ENCODE assay signal across 9 cellular contexts in the genomic region with DNA sequence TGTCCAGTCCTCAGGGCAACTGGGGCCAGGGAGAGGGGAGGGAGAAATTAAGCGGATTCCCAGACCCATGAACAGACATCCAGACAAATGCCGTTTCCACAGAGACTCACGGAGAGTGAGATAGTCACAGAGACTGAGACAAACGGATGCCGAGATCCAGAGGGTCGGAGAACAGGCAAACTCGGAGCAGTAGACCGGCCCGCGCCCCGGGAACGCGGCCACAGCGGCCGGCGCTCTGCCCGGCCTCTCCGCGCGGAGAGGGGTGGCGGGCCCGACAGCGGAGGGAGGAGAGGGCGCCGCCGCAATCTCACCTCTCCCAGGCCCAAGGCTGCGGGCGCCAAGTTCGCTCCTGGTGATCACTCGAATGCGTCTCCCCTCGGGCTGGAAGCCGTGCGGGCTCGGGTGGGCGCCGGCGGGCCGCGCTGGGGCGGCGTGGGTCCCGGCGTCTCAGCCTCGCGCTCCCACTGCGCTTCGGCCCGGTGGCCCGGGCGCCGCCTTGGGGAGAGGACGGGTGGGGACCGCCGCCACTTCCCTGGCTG. TPM values are rescaled to one million over a fixed set of nuclear protein-coding genes. Genes with fewer than 3 reads are reported as not detected.
DNase-seq lines count a peak whose midpoint lies in the region; ATAC-seq and TF ChIP-seq lines count a peak whose summit lies in the region.
"Had no signal": no experiment of that assay in that cellular context is flagged by ENCODE, and none has a peak within 500 bp of the region (broad histone marks: within the 10 kb centered on the region; RNA-seq: fewer than 3 reads in every experiment).

No MANE protein-coding gene starts in this region.

- DNase-seq in CD8-positive, alpha-beta memory T cell = no peak
- DNase-seq in esophagus squamous epithelium (lab: John Stamatoyannopoulos, UW) (no peak), Ammon's horn (ENCODE audit: low spot score) (no peak)
- DNase-seq in stimulated activated CD4-positive, alpha-beta T cell treated with anti-CD3 and anti-CD28 coated beads, Interleukin-4, amount 100 ng/mL, for 24 hours = no peak

- peak overlapping the region; percentile 82 to 97 (median 90) for H3K27ac Mint-ChIP-seq in CD8-positive, alpha-beta memory T cell

- peak overlapping the region; percentile 62 for H3K4me3 ChIP-seq in CD8-positive, alpha-beta memory T cell (ENCODE audit: low read length)
- H3K4me3 ChIP-seq in esophagus squamous epithelium (peak overlapping the region; percentile 34 to 78 (median 58)), neuron (ENCODE audit: low read length) (peak overlapping the region; percentile 54)

- 0 to 3% methylated on average over 2 to 4 of the region's 55 CpGs for WGBS in esophagus squamous epithelium, 2 donors

- H3K4me1 ChIP-seq in CD8-positive, alpha-beta memory T cell (ENCODE audit: insufficient read depth, low read length) = peaks cover 24% of the 10 kb centered on the region
- H3K4me1 ChIP-seq in esophagus squamous epithelium = peaks cover 33 to 68% (median 42%) of the 10 kb centered on the region in 3 donors
- peaks cover 7% of the 10 kb centered on the region for H3K4me1 ChIP-seq in neuron (ENCODE audit: insufficient read depth, low read length)

- no peaks in the 10 kb centered on the region for H3K9me3 ChIP-seq in CD8-positive, alpha-beta memory T cell (ENCODE audit: low read length)
- H3K9me3 ChIP-seq in esophagus squamous epithelium (no peaks in the 10 kb centered on the region), neuron (ENCODE audit: low read length) (peaks cover 2% of the 10 kb centered on the region)

- TF ChIP-seq CTCF in esophagus squamous epithelium (IDR thresholded peaks at IDR 0.05) = no peak

- POLR2A ChIA-PET in CD8-positive, alpha-beta memory T cell (lab: Charles Lee) = interaction anchor here (0.8 to 1.0 kb wide), 2 partner anchors 103 to 258 kb away, joined by 3 to 4 read pairs; a partner anchor contains a TSS

- H3K4me1 Mint-ChIP-seq in CD8-positive, alpha-beta memory T cell = peaks cover 32 to 53% (median 38%) of the 10 kb centered on the region in 3 donors

- peaks cover 0 to 13% (median 0%) of the 10 kb centered on the region in 3 donors for H3K36me3 Mint-ChIP-seq in CD8-positive, alpha-beta memory T cell

- peak overlapping the region; percentile 89 to 96 (median 92) for H3K4me3 Mint-ChIP-seq in CD8-positive, alpha-beta memory T cell

- peaks cover 0 to 8% of the 10 kb centered on the region in 2 donors for H3K27me3 Mint-ChIP-seq in CD8-positive, alpha-beta memory T cell

- H2AFZ ChIP-seq in neuron (ENCODE audit: low read depth, low read length) = peak overlapping the region; percentile 86

- CTCF ChIA-PET in CD8-positive, alpha-beta memory T cell (lab: Charles Lee) = interaction anchor here (0.7 to 5.9 kb wide), 43 partner anchors 8 to 319 kb away, joined by 3 to 50 read pairs (median 5); a partner anchor contains a TSS

- no peaks in the 10 kb centered on the region for H3K9me3 Mint-ChIP-seq in CD8-positive, alpha-beta memory T cell

- H3K36me3 ChIP-seq in CD8-positive, alpha-beta memory T cell (ENCODE audit: insufficient read depth, low read length) = no peaks in the 10 kb centered on the region
- no peaks in the 10 kb centered on the region for H3K36me3 ChIP-seq in esophagus squamous epithelium
- no peaks in the 10 kb centered on the region for H3K36me3 ChIP-seq in neuron (ENCODE audit: insufficient read depth, low read length)

- peaks cover 12% of the 10 kb centered on the region for H3K27me3 ChIP-seq in CD8-positive, alpha-beta memory T cell (ENCODE audit: insufficient read depth, low read length, poor library complexity, severe bottlenecking)
- H3K27me3 ChIP-seq in esophagus squamous epithelium (peaks cover 10 to 100% (median 34%) of the 10 kb centered on the region in 4 donors), neuron (ENCODE audit: insufficient read depth, low read length) (peaks cover 86% of the 10 kb centered on the region)

- no peak for TF ChIP-seq POLR2A in esophagus squamous epithelium (IDR thresholded peaks at IDR 0.05)

- intact Hi-C loops in esophagus squamous epithelium (cut with DNase I) = loop anchor here (5.0 kb wide), 1 partner anchor 285 kb away; no protein-coding TSS in a partner anchor

- ATAC-seq in GM18907 (IDR thresholded peaks at IDR 0.05; ENCODE audit: unreplicated experiment) (peak; percentile 33), HG03097 (IDR thresholded peaks at IDR 0.05; ENCODE audit: low FRiP score, unreplicated experiment) (peak; percentile 7), SK-N-SH treated with all-trans-retinoic acid at 6 μM for 48 hours (peak; percentile 1; the same call in 2 of the 3 replicates)

- peak overlapping the region; percentile 72 for H3K27ac ChIP-seq in CD8-positive, alpha-beta memory T cell (ENCODE audit: low read depth, low read length)
- peak overlapping the region; percentile 72 to 88 (median 81) for H3K27ac ChIP-seq in esophagus squamous epithelium

TF ChIP-seq in SK-N-SH treated with all-trans-retinoic acid at 6 μM for 48 hours, 23 proteins besides CTCF, POLR2A, EP300 and RAD21:
- no peak for TF ChIP-seq ESRRG (CRISPR knock-in tag; IDR thresholded peaks at IDR 0.05)
- no peak for TF ChIP-seq ZFP3 (CRISPR knock-in tag; IDR thresholded peaks at IDR 0.05)
- no peak for TF ChIP-seq GLIS3 (CRISPR knock-in tag; IDR thresholded peaks at IDR 0.05)
- TF ChIP-seq ARNTL (CRISPR knock-in tag; IDR thresholded peaks at IDR 0.05; ENCODE audit: borderline replicate concordance, low read depth) = no peak
- no peak for TF ChIP-seq TCF4 (CRISPR knock-in tag; IDR thresholded peaks at IDR 0.05; ENCODE audit: borderline replicate concordance)
- TF ChIP-seq, protein P1, sequence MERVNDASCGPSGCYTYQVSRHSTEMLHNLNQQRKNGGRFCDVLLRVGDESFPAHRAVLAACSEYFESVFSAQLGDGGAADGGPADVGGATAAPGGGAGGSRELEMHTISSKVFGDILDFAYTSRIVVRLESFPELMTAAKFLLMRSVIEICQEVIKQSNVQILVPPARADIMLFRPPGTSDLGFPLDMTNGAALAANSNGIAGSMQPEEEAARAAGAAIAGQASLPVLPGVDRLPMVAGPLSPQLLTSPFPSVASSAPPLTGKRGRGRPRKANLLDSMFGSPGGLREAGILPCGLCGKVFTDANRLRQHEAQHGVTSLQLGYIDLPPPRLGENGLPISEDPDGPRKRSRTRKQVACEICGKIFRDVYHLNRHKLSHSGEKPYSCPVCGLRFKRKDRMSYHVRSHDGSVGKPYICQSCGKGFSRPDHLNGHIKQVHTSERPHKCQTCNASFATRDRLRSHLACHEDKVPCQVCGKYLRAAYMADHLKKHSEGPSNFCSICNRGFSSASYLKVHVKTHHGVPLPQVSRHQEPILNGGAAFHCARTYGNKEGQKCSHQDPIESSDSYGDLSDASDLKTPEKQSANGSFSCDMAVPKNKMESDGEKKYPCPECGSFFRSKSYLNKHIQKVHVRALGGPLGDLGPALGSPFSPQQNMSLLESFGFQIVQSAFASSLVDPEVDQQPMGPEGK (CRISPR knock-in tag; IDR thresholded peaks at IDR 0.05; ENCODE audit: borderline replicate concordance) = no peak
- TF ChIP-seq PPARA (CRISPR knock-in tag; IDR thresholded peaks at IDR 0.05; ENCODE audit: borderline replicate concordance) = no peak
- TF ChIP-seq ZC3H10 (CRISPR knock-in tag; IDR thresholded peaks at IDR 0.05) = no peak
- no peak for TF ChIP-seq ZNF8 (CRISPR knock-in tag; IDR thresholded peaks at IDR 0.05)
- no peak for TF ChIP-seq ZNF565 (CRISPR knock-in tag; conservative IDR thresholded peaks at IDR 0.05; ENCODE audit: low read depth)
- TF ChIP-seq OSR1 (CRISPR knock-in tag; IDR thresholded peaks at IDR 0.05) = no peak
- TF ChIP-seq ZFP30 (CRISPR knock-in tag; IDR thresholded peaks at IDR 0.05) = no peak
- TF ChIP-seq, protein P2, sequence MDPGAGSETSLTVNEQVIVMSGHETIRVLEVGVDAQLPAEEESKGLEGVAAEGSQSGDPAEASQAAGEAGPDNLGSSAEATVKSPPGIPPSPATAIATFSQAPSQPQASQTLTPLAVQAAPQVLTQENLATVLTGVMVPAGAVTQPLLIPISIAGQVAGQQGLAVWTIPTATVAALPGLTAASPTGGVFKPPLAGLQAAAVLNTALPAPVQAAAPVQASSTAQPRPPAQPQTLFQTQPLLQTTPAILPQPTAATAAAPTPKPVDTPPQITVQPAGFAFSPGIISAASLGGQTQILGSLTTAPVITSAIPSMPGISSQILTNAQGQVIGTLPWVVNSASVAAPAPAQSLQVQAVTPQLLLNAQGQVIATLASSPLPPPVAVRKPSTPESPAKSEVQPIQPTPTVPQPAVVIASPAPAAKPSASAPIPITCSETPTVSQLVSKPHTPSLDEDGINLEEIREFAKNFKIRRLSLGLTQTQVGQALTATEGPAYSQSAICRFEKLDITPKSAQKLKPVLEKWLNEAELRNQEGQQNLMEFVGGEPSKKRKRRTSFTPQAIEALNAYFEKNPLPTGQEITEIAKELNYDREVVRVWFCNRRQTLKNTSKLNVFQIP (CRISPR knock-in tag; IDR thresholded peaks at IDR 0.05; ENCODE audit: borderline replicate concordance, low read depth) = no peak

RNA-seq across cellular contexts. Expression of a gene that starts 0.8 kb away (rescaled TPM):
- under 1 TPM; 0.18 to 0.22 TPM for total RNA-seq in CD8-positive, alpha-beta memory T cell
- 0.37 TPM for polyA plus RNA-seq in CD8-positive, alpha-beta memory T cell
- under 1 TPM in 1 of 4 donors, not detected in 3; under 0.01 TPM for total RNA-seq in esophagus squamous epithelium

RNA-seq across cellular contexts. Expression of a gene that starts 21.0 kb away (rescaled TPM):
- not detected for total RNA-seq in CD8-positive, alpha-beta memory T cell
- polyA plus RNA-seq in CD8-positive, alpha-beta memory T cell = not detected
- total RNA-seq in esophagus squamous epithelium = not detected
- total RNA-seq: subcutaneous adipose tissue had no signal
